In genomic region chr3:37861540-37862051, GRCh38 we compare ENCODE assay signal across 9 cellular contexts. TPM values are rescaled to one million over a fixed set of nuclear protein-coding genes. Genes with fewer than 3 reads are reported as not detected.
A peak's percentile ranks its signal among the peaks of the same experiment; 100 is the strongest.
DNase-seq lines count a peak whose midpoint lies in the region; ATAC-seq, FAIRE-seq and TF ChIP-seq lines count a peak whose summit lies in the region.
"Had no signal": no experiment of that assay in that cellular context is flagged by ENCODE, and none has a peak within 500 bp of the region (broad histone marks: within the 10 kb centered on the region; RNA-seq: fewer than 3 reads in every experiment).

A gene with protein sequence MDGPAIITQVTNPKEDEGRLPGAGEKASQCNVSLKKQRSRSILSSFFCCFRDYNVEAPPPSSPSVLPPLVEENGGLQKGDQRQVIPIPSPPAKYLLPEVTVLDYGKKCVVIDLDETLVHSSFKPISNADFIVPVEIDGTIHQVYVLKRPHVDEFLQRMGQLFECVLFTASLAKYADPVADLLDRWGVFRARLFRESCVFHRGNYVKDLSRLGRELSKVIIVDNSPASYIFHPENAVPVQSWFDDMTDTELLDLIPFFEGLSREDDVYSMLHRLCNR (plus strand): TSS chr3:37861880. CDS start chr3:37862200, 320 bp downstream.

- POLR2A ChIA-PET in PC-9 (lab: Charles Lee; ENCODE audit: unreplicated experiment): interaction anchor here (0.6 kb wide), 2 partner anchors 84 to 171 kb away, joined by 3 to 6 read pairs; no protein-coding TSS in a partner anchor

- H3K27ac ChIP-seq in PC-9 (peak within 1 kb of the TSS; percentile 66), iPS-20b (ENCODE audit: low read length) (no peak within 1 kb of the TSS), gastrocnemius medialis (peak within 1 kb of the TSS; percentile 74 to 82 (median 76))

- H3K36me3 ChIP-seq in PC-9 (ENCODE audit: low read depth): peaks cover 5% of the 10 kb centered on the region; the same call in 1 of the 2 replicates
- no peaks in the 10 kb centered on the region for H3K36me3 ChIP-seq in bronchial epithelial cell (ENCODE audit: control insufficient read depth, insufficient read depth, low read length)
- no peaks in the 10 kb centered on the region for H3K36me3 ChIP-seq in iPS-20b (ENCODE audit: insufficient read depth, low read depth, low read length)
- no peaks in the 10 kb centered on the region for H3K36me3 ChIP-seq in gastrocnemius medialis

- no peaks in the 10 kb centered on the region for H3K27me3 ChIP-seq in PC-9 (ENCODE audit: insufficient read depth, low read depth)
- H3K27me3 ChIP-seq in bronchial epithelial cell (ENCODE audit: control insufficient read depth, insufficient read depth, low read length): no peaks in the 10 kb centered on the region
- peaks cover 35% of the 10 kb centered on the region for H3K27me3 ChIP-seq in iPS-20b (ENCODE audit: insufficient read depth, low read length)
- H3K27me3 ChIP-seq in gastrocnemius medialis: no peaks in the 10 kb centered on the region

- H3K9ac ChIP-seq in iPS-20b (ENCODE audit: low read depth, low read length): peak within 1 kb of the TSS; percentile 67; the same call in 1 of the 2 replicates

- in situ Hi-C loops in gastrocnemius medialis (cut with MboI; ENCODE audit: low sequenced_read_pairs in 4 of 4): no loop called here

- FAIRE-seq in bronchial epithelial cell (lab: Jason Lieb, UNC): no peak
- FAIRE-seq: endometrium had no signal

- H3K79me2 ChIP-seq in PC-9 (ENCODE audit: low read depth): peaks cover 63% of the 10 kb centered on the region

- H3K4me3 ChIP-seq in PC-9 (peak within 1 kb of the TSS; percentile 87), bronchial epithelial cell (ENCODE audit: low read depth, low read length) (peak within 1 kb of the TSS; percentile 54), iPS-20b (ENCODE audit: low read length) (peak within 1 kb of the TSS; percentile 84), gastrocnemius medialis (peak within 1 kb of the TSS; percentile 58 to 71 (median 64))

- no peaks in the 10 kb centered on the region for H4K20me1 ChIP-seq in PC-9 (ENCODE audit: insufficient read depth)

- H2AFZ ChIP-seq in PC-9: peak within 1 kb of the TSS; percentile 79

- ATAC-seq in gastrocnemius medialis: peak in 1 of 2 donors; percentile 5

- H3K9me3 ChIP-seq in PC-9 (ENCODE audit: insufficient read depth, low read depth): no peaks in the 10 kb centered on the region
- H3K9me3 ChIP-seq in iPS-20b (ENCODE audit: insufficient read depth, low read depth, low read length): no peaks in the 10 kb centered on the region
- H3K9me3 ChIP-seq in gastrocnemius medialis: no peaks in the 10 kb centered on the region

- H3K4me2 ChIP-seq in PC-9: peak within 1 kb of the TSS; percentile 98

- BruUV-seq in PC-9 (replicated peaks; lab: Mats Ljungman, UMichigan): no TSS peak

- H3K4me1 ChIP-seq in PC-9 (replicated peaks; ENCODE audit: insufficient read depth) (peaks cover 38% of the 10 kb centered on the region), iPS-20b (ENCODE audit: insufficient read depth, low read length) (peaks cover 23% of the 10 kb centered on the region; the same call in 1 of the 2 replicates), gastrocnemius medialis (peaks cover 15 to 19% of the 10 kb centered on the region in 2 donors)

- H3F3A ChIP-seq in PC-9 (ENCODE audit: insufficient read depth, low read depth): peaks cover 29% of the 10 kb centered on the region; the same call in 1 of the 2 replicates

- CTCF ChIA-PET in PC-9 (lab: Charles Lee): no interaction called here

- TF ChIP-seq POLR2A in gastrocnemius medialis (IDR thresholded peaks at IDR 0.05): no peak

- intact Hi-C loops in PC-9 (cut with micrococcal nuclease; ENCODE audit: unreplicated experiment): loop anchor here (2.0 kb wide), 1 partner anchor 75 kb away; no protein-coding TSS in a partner anchor
- intact Hi-C loops in gastrocnemius medialis (cut with DNase I; ENCODE audit: low total_unique reads): no loop called here

- no peaks in the 10 kb centered on the region for H3K9me2 ChIP-seq in PC-9 (ENCODE audit: insufficient read depth)

- TF ChIP-seq CTCF in PC-9 (conservative IDR thresholded peaks at IDR 0.05): no peak
- no peak for TF ChIP-seq CTCF in bronchial epithelial cell (IDR thresholded peaks at IDR 0.05; ENCODE audit: insufficient read depth, low read length, severe bottlenecking)
- TF ChIP-seq CTCF in gastrocnemius medialis (IDR thresholded peaks at IDR 0.05 in 4 of 5, conservative IDR thresholded peaks at IDR 0.05 in 1 of 5): no peak

- DNase-seq in NCI-H446 (lab: John Stamatoyannopoulos, UW) (peak; percentile 6 to 20), NCI-H446 treated with DMSO at 0.1 percent for 48 hours (lab: John Stamatoyannopoulos, UW) (no peak), PC-9 (peak in 1 of 2 experiments; percentile 58), bronchial epithelial cell (ENCODE audit: low read depth) (peak; percentile 21), gastrocnemius medialis (no peak), Kasumi-1 (lab: John Stamatoyannopoulos, UW) (no peak), KG1 (lab: John Stamatoyannopoulos, UW) (no peak)

RNA-seq across cellular contexts. Expression of the gene that starts here (rescaled TPM):
- total RNA-seq in PC-9 (2021) (118 and 124 TPM in 2 replicates), bronchial epithelial cell (50.4 and 80.6 TPM in 2 replicates), gastrocnemius medialis (10 to 100 TPM; 12.1 to 23.1 (median 14.6) TPM)

Comparison
In these comparisons a context has a peak if more than half of its experiments do, and no peak if none do; other contexts are left out.
1. DNase-seq: peak in NCI-H446 (2 of 2) and bronchial epithelial cell (single experiment); none in NCI-H446 treated with DMSO at 0.1 percent for 48 hours (single experiment), gastrocnemius medialis (0 of 2), Kasumi-1 (0 of 2) and KG1 (single experiment).
2. Peak in every context shown above with its lines, with median percentiles within 50 percentile points of each other: H3K4me3 ChIP-seq.